ENCODE assay signal across 18 cellular contexts in the genomic region with DNA sequence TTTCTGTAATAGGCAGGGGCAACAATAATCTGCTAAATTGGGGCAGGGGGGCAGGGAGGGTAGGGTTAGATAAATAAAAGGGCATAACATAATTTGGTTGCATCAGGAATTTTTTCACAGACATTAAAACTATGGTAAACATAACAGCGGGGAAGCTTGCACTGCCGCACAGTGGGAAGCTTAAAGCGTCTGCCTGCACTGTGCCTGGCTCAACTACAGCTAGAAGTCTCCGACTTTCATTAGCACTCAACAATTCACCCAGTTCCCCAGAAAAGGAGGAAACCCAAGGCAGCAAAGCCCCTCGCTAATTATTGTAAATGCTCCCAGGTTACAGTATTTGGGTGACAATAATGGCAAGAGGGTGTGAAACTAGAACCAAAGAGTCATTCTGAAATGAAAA.
A peak's percentile ranks its signal among the peaks of the same experiment; 100 is the strongest.
DNase-seq lines count a peak whose midpoint lies in the region; ATAC-seq, FAIRE-seq and TF ChIP-seq lines count a peak whose summit lies in the region.
"Had no signal": no experiment of that assay in that cellular context is flagged by ENCODE, and none has a peak within 500 bp of the region (broad histone marks: within the 10 kb centered on the region; RNA-seq: fewer than 3 reads in every experiment).

No MANE protein-coding gene starts in this region.

- TF ChIP-seq POLR2A in tibial nerve (IDR thresholded peaks at IDR 0.05), result no peak

- no peak for TF ChIP-seq EP300 in tibial nerve (IDR thresholded peaks at IDR 0.05)

- H3K36me3 ChIP-seq in SK-N-MC (ENCODE audit: insufficient read depth, low read length), result no peaks in the 10 kb centered on the region
- H3K36me3 ChIP-seq in tibial nerve, result no peaks in the 10 kb centered on the region
- no peaks in the 10 kb centered on the region for H3K36me3 ChIP-seq in small intestine (ENCODE audit: control insufficient read depth in 2 of 2, insufficient read depth in 2 of 2, low read length in 2 of 2)

- WGBS in tibial nerve, 2 donors, result 73 to 76% methylated on average over 5 of the region's 5 CpGs
- WGBS in small intestine, 3 donors, result 85 to 91% (median 91%) methylated on average over 5 of the region's 5 CpGs

- peak overlapping the region; percentile 63 for H3K9ac ChIP-seq in SK-N-MC (ENCODE audit: insufficient read length)

- H3K4me3 ChIP-seq in SK-N-MC (peak overlapping the region; percentile 70), tibial nerve (no peak overlapping the region), small intestine (ENCODE audit: low read depth in 1 of 2, low read length in 2 of 2) (no peak overlapping the region)

- H3K4me1 ChIP-seq in tibial nerve (peaks cover 0 to 4% (median 0%) of the 10 kb centered on the region in 4 donors), small intestine (ENCODE audit: control insufficient read depth in 2 of 2, insufficient read depth in 1 of 2, low read depth in 1 of 2, low read length in 1 of 2) (no peaks in the 10 kb centered on the region)

- H3K9me3 ChIP-seq in SK-N-MC (ENCODE audit: low read depth, low read length) (no peaks in the 10 kb centered on the region), tibial nerve (no peaks in the 10 kb centered on the region), small intestine (ENCODE audit: control insufficient read depth, low read depth) (no peaks in the 10 kb centered on the region)

- no peak for FAIRE-seq in small intestine (lab: Jason Lieb, UNC)

- H3K27me3 ChIP-seq in tibial nerve, result no peaks in the 10 kb centered on the region
- H3K27me3 ChIP-seq in small intestine (ENCODE audit: control insufficient read depth in 2 of 2, insufficient read depth in 2 of 2, low read length in 2 of 2), result no peaks in the 10 kb centered on the region

- DNase-seq in NCI-H146 (lab: John Stamatoyannopoulos, UW) (peak; percentile 27), NCI-H146 treated with DMSO at 0.1 percent for 48 hours (lab: John Stamatoyannopoulos, UW; ENCODE audit: unreplicated experiment) (no peak), SK-N-MC (ENCODE audit: low read depth, low spot score) (peak; percentile 40), iPS-NIHi7 (ENCODE audit: extremely low spot score) (peak; percentile 35), tibial nerve (ENCODE audit: low spot score in 2 of 2) (no peak), midbrain (lab: John Stamatoyannopoulos, UW) (no peak), small intestine (no peak)
- DNase-seq: CD8-positive, alpha-beta memory T cell; DND-41; GF-D8; MV-4-11; NCI-H1417 treated with DMSO at 0.1 percent for 48 hours; NCI-H2081 treated with DMSO at 0.1 percent for 48 hours; NCI-H446; SHP77 had no signal

- H3K27ac ChIP-seq in SK-N-MC, result peak overlapping the region; percentile 86
- H3K27ac ChIP-seq in tibial nerve, result peak overlapping the region in 3 of 4 donors; percentile 41 to 57 (median 55)
- no peak overlapping the region for H3K27ac ChIP-seq in small intestine (ENCODE audit: low read depth in 1 of 2, low read length in 1 of 2)
- H3K27ac ChIP-seq: 22Rv1 had no signal

- no peak for ATAC-seq in GM21447 (IDR thresholded peaks at IDR 0.05; ENCODE audit: unreplicated experiment)
- ATAC-seq: Panc1 had no signal

- no peak for TF ChIP-seq CTCF in tibial nerve (IDR thresholded peaks at IDR 0.05)

Comparison
In these comparisons a context has a peak if more than half of its experiments do, and no peak if none do; other contexts are left out.
1. DNase-seq: peak in NCI-H146 (single experiment), SK-N-MC (single experiment) and iPS-NIHi7 (single experiment); none in NCI-H146 treated with DMSO at 0.1 percent for 48 hours (single experiment), tibial nerve (0 of 2), midbrain (single experiment) and small intestine (single experiment).
2. H3K27ac ChIP-seq: peak in SK-N-MC (single experiment) and tibial nerve (3 of 4); none in small intestine (0 of 2).